In the genomic region with DNA sequence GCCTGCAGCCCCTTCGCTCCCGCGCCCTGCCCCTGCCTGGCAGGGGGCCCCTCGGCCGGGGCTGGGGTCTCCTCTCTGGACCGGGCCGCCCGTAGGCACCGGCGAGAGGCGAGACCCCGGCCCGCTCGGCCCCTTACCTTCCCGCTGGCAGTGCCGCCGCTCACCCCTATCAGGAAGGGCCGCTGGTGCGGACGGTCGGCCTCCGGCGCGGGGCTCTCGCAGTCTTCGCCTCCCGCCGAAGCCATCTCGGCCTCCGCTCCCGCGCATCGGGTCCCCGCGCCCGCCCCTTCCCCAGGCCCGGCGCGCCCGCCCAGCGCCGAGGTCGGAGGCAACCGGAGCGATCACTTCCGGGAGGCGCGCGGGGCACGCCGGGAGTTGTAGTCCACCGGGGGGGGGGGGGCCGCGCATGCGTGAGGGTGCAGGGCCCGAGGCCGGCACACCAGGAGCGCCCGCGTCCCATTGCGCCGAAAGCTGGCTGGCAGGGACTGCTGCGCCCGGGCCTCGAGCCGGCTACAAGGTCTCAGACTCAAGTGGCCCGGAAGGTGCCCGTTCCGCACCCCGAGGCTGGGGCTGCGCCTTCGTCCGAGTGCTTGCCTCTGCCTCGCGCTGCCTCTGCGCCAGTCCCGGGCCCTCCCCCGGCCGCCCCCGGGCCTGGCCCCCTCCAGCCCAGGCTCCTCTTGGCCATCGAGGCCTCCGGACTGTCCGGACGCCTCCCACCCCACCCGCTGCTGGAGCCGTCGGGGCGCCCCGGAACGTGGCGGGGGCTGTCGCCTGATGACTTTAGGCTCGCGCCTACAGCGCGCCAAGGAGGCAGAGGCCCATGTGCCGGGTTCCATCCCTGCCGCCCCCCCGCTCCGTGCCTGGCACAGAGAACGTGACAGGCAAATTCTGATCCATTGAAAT, we compare ENCODE assay signal across 8 cellular contexts. TPM values are rescaled to one million over a fixed set of nuclear protein-coding genes. Genes with fewer than 3 reads are reported as not detected.
DNase-seq lines count a peak whose midpoint lies in the region; ATAC-seq and TF ChIP-seq lines count a peak whose summit lies in the region.

TSS of gene UCK1 (minus strand) at position 334 of the 903 bp plus-strand sequence. CDS start at position 245, 89 bp downstream.

- peaks cover 17% of the 10 kb centered on the region for H3K36me3 ChIP-seq in BJ (ENCODE audit: control insufficient read depth, insufficient read depth, low read length)
- peaks cover 9 to 24% (median 13%) of the 10 kb centered on the region in 4 donors for H3K36me3 ChIP-seq in liver (ENCODE audit: control insufficient read depth in 4 of 4, insufficient read depth in 3 of 4, low read depth in 1 of 4, low read length in 3 of 4)

- no peaks in the 10 kb centered on the region for H3K9me3 ChIP-seq in liver (ENCODE audit: control insufficient read depth in 4 of 4, low read length in 3 of 4)

- ATAC-seq in HG03457 (IDR thresholded peaks at IDR 0.05; ENCODE audit: unreplicated experiment), result peak; percentile 64

- 8% methylated on average over 101 of the region's 101 CpGs for WGBS in liver

- peak within 1 kb of the TSS; percentile 18 to 90 for H3K9ac ChIP-seq in liver (ENCODE audit: low read depth in 1 of 2, low read length in 2 of 2)

- no peak for DNase-seq in BJ (ENCODE audit: low read depth)
- peak; percentile 98 for DNase-seq in GM19238 (ENCODE audit: insufficient read length, low spot score)
- DNase-seq in NCI-H748 (lab: John Stamatoyannopoulos, UW; ENCODE audit: unreplicated experiment), result peak; percentile 91
- DNase-seq in activated CD4-positive, alpha-beta T cell treated with anti-CD3 and anti-CD28 coated beads, Interleukin-2, amount 50 U/mL, for 48 hours, result peak; percentile 72 to 77
- DNase-seq in dermis microvascular lymphatic vessel endothelial cell (ENCODE audit: low read depth in 2 of 2), result peak; percentile 44 to 86
- peak; percentile 75 for DNase-seq in stimulated activated CD4-positive, alpha-beta T cell treated with anti-CD3 and anti-CD28 coated beads, Interleukin-4, amount 100 ng/mL, for 1 hour

- TF ChIP-seq CTCF in BJ (IDR thresholded peaks at IDR 0.05; ENCODE audit: insufficient read depth, low read depth, low read length), result no peak
- no peak for TF ChIP-seq CTCF in liver (IDR thresholded peaks at IDR 0.05; ENCODE audit: low read depth, low read length, missing input control)

- no peaks in the 10 kb centered on the region for H3K27me3 ChIP-seq in BJ (ENCODE audit: control insufficient read depth, insufficient read depth, low read length)
- H3K27me3 ChIP-seq in liver (ENCODE audit: control insufficient read depth in 4 of 4, insufficient read depth in 4 of 4, low read length in 3 of 4), result no peaks in the 10 kb centered on the region

- H3K4me1 ChIP-seq in liver (ENCODE audit: control insufficient read depth in 4 of 4, insufficient read depth in 4 of 4, low read length in 3 of 4), result peaks cover 6 to 34% (median 26%) of the 10 kb centered on the region in 4 donors

- POLR2A ChIA-PET in BJ (lab: Charles Lee), result no interaction called here

- CTCF ChIA-PET in BJ (lab: Yijun Ruan, JAX), result no interaction called here

- peak within 1 kb of the TSS; percentile 68 to 80 for H3K27ac ChIP-seq in liver (ENCODE audit: low read depth in 1 of 2, low read length in 2 of 2)

- H3K4me3 ChIP-seq in BJ (ENCODE audit: low read depth, low read length) (peak within 1 kb of the TSS; percentile 90), liver (ENCODE audit: low read depth in 1 of 3, low read length in 3 of 3) (peak within 1 kb of the TSS; percentile 59 to 96 (median 94))

- no peak for TF ChIP-seq RAD21 in liver (IDR thresholded peaks at IDR 0.05)

TF ChIP-seq in liver, 16 proteins besides CTCF, POLR2A, EP300 and RAD21:
- no peak for TF ChIP-seq FOXA2 (IDR thresholded peaks at IDR 0.05)
- TF ChIP-seq GABPA (IDR thresholded peaks at IDR 0.05 in 1 of 2, conservative IDR thresholded peaks at IDR 0.05 in 1 of 2), result peak in 1 of 2 donors; percentile 80

RNA-seq across cellular contexts. Expression of gene UCK1, which starts in this region (rescaled TPM):
- 20.1 and 24.9 TPM in 2 replicates for polyA plus RNA-seq in BJ (2011; rRNA removed)
- 13.4 and 13.6 TPM in 2 replicates for polyA minus RNA-seq in BJ (2011; rRNA and poly(A)+ RNA removed)
- 14.0 and 20.6 TPM in 2 replicates for total RNA-seq in dermis microvascular lymphatic vessel endothelial cell
- total RNA-seq in liver, result 10 to 100 TPM; 13.4 to 34.1 TPM
- 10 to 100 TPM; 19.6 to 28.3 TPM for polyA plus RNA-seq in liver
